In genomic region chr12:111741235-111741812, GRCh38 we compare ENCODE assay signal across 14 cellular contexts. TPM values are rescaled to one million over a fixed set of nuclear protein-coding genes. Genes with fewer than 3 reads are reported as not detected.
DNase-seq lines count a peak whose midpoint lies in the region; ATAC-seq, FAIRE-seq and TF ChIP-seq lines count a peak whose summit lies in the region.
"Had no signal": no experiment of that assay in that cellular context is flagged by ENCODE, and none has a peak within 500 bp of the region (broad histone marks: within the 10 kb centered on the region; RNA-seq: fewer than 3 reads in every experiment).

No MANE protein-coding gene starts in this region.

- H3K4me3 Mint-ChIP-seq in Caco-2 (ENCODE audit: unreplicated experiment) = no peak overlapping the region
- H3K4me3 Mint-ChIP-seq in activated naive CD4-positive, alpha-beta T cell treated with anti-CD3 and anti-CD28 coated beads, Interleukin-2, amount 10 ng/mL, durations not matched to agents 7 days and 5 days = no peak overlapping the region
- no peak overlapping the region for H3K4me3 Mint-ChIP-seq in activated T-cell treated with anti-CD3 and anti-CD28 coated beads, Interleukin-2, amount 50 U/mL, for 24 hours
- H3K4me3 Mint-ChIP-seq in activated CD4-positive, alpha-beta memory T cell treated with anti-CD3 and anti-CD28 coated beads, Interleukin-2, amount 10 ng/mL, durations not matched to agents 7 days and 5 days = no peak overlapping the region

- H2AFZ ChIP-seq in endothelial cell of umbilical vein (ENCODE audit: low read depth, low read length) = no peak overlapping the region

- BruUV-seq in Caco-2 (replicated peaks; lab: Mats Ljungman, UMichigan) (no TSS peak), endothelial cell of umbilical vein (replicated peaks; lab: Mats Ljungman, UMichigan) (no TSS peak)

- TF ChIP-seq CTCF in Caco-2 (IDR thresholded peaks at IDR 0.05; ENCODE audit: insufficient read depth in 1 of 2, low read depth in 1 of 2, low read length in 1 of 2, severe bottlenecking in 1 of 2, unreplicated experiment in 1 of 2) (no peak), endothelial cell of umbilical vein (IDR thresholded peaks at IDR 0.05; ENCODE audit: extremely low read depth in 1 of 2, insufficient read depth in 1 of 2, low read depth in 1 of 2, low read length in 2 of 2) (no peak)

- H3K36me3 ChIP-seq in Caco-2 (ENCODE audit: control insufficient read depth, insufficient read depth, low read length) (0 out of 2 replicates have a peak, but pooled peaks cover 2% of the 10 kb centered on the region), endothelial cell of umbilical vein (ENCODE audit: control insufficient read depth in 2 of 2, extremely low read depth in 1 of 2, insufficient read depth in 2 of 2, low read length in 2 of 2) (peaks cover 0 to 5% of the 10 kb centered on the region in 2 experiments), muscle layer of duodenum (ENCODE audit: control insufficient read depth in 1 of 2, insufficient read depth in 2 of 2, low read length in 2 of 2) (peaks cover 13 to 24% of the 10 kb centered on the region in 2 donors)

- peaks cover 12% of the 10 kb centered on the region for H3K36me3 Mint-ChIP-seq in Caco-2 (ENCODE audit: insufficient read depth, unreplicated experiment)
- H3K36me3 Mint-ChIP-seq in activated naive CD4-positive, alpha-beta T cell treated with anti-CD3 and anti-CD28 coated beads, Interleukin-2, amount 10 ng/mL, durations not matched to agents 7 days and 5 days = peaks cover 7% of the 10 kb centered on the region
- H3K36me3 Mint-ChIP-seq in activated T-cell treated with anti-CD3 and anti-CD28 coated beads, Interleukin-2, amount 50 U/mL, for 24 hours (ENCODE audit: low read depth) = peaks cover 55% of the 10 kb centered on the region
- H3K36me3 Mint-ChIP-seq in activated CD4-positive, alpha-beta memory T cell treated with anti-CD3 and anti-CD28 coated beads, Interleukin-2, amount 10 ng/mL, durations not matched to agents 7 days and 5 days (ENCODE audit: low read depth) = peaks cover 16% of the 10 kb centered on the region

- CTCF ChIA-PET in Caco-2 (lab: Charles Lee) = no interaction called here
- CTCF ChIA-PET in endothelial cell of umbilical vein (lab: Charles Lee) = interaction anchor here (0.6 to 2.7 kb wide), 7 partner anchors 10 to 204 kb away, joined by 3 to 28 read pairs (median 4); no protein-coding TSS in a partner anchor
- CTCF ChIA-PET in activated naive CD4-positive, alpha-beta T cell treated with anti-CD3 and anti-CD28 coated beads, Interleukin-2, amount 10 ng/mL, durations not matched to agents 7 days and 5 days (lab: Charles Lee) = interaction anchor here (1.1 kb wide), 1 partner anchor 71 kb away, joined by 4 read pairs; no protein-coding TSS in a partner anchor
- CTCF ChIA-PET in activated CD4-positive, alpha-beta memory T cell treated with anti-CD3 and anti-CD28 coated beads, Interleukin-2, amount 10 ng/mL, durations not matched to agents 7 days and 5 days (lab: Charles Lee) = no interaction called here

- no peaks in the 10 kb centered on the region for H3K9me3 Mint-ChIP-seq in Caco-2 (ENCODE audit: unreplicated experiment)
- H3K9me3 Mint-ChIP-seq in activated naive CD4-positive, alpha-beta T cell treated with anti-CD3 and anti-CD28 coated beads, Interleukin-2, amount 10 ng/mL, durations not matched to agents 7 days and 5 days = no peaks in the 10 kb centered on the region
- no peaks in the 10 kb centered on the region for H3K9me3 Mint-ChIP-seq in activated T-cell treated with anti-CD3 and anti-CD28 coated beads, Interleukin-2, amount 50 U/mL, for 24 hours
- no peaks in the 10 kb centered on the region for H3K9me3 Mint-ChIP-seq in activated CD4-positive, alpha-beta memory T cell treated with anti-CD3 and anti-CD28 coated beads, Interleukin-2, amount 10 ng/mL, durations not matched to agents 7 days and 5 days

- ATAC-seq in GM18909 (IDR thresholded peaks at IDR 0.05; ENCODE audit: poor library complexity, unreplicated experiment) = no peak
- ATAC-seq: HCT116 had no signal

- no peaks in the 10 kb centered on the region for H3K9me3 ChIP-seq in Caco-2
- H3K9me3 ChIP-seq in endothelial cell of umbilical vein (replicated peaks; ENCODE audit: control insufficient read depth, insufficient read depth, low read length) = no peaks in the 10 kb centered on the region
- H3K9me3 ChIP-seq in muscle layer of duodenum (ENCODE audit: control insufficient read depth in 1 of 2, low read length in 2 of 2) = no peaks in the 10 kb centered on the region
- H3K9me3 ChIP-seq: lower lobe of right lung had no signal

- peak overlapping the region; percentile 31 for H3K27ac Mint-ChIP-seq in Caco-2 (ENCODE audit: unreplicated experiment)
- no peak overlapping the region for H3K27ac Mint-ChIP-seq in activated naive CD4-positive, alpha-beta T cell treated with anti-CD3 and anti-CD28 coated beads, Interleukin-2, amount 10 ng/mL, durations not matched to agents 7 days and 5 days
- no peak overlapping the region for H3K27ac Mint-ChIP-seq in activated T-cell treated with anti-CD3 and anti-CD28 coated beads, Interleukin-2, amount 50 U/mL, for 24 hours
- H3K27ac Mint-ChIP-seq in activated CD4-positive, alpha-beta memory T cell treated with anti-CD3 and anti-CD28 coated beads, Interleukin-2, amount 10 ng/mL, durations not matched to agents 7 days and 5 days = no peak overlapping the region

- H3K27me3 ChIP-seq in Caco-2 (replicated peaks; ENCODE audit: control insufficient read depth, insufficient read depth, low read length) (no peaks in the 10 kb centered on the region), endothelial cell of umbilical vein (ENCODE audit: control insufficient read depth in 2 of 2, insufficient read depth in 2 of 2, low read length in 2 of 2) (no peaks in the 10 kb centered on the region), muscle layer of duodenum (ENCODE audit: low read depth, low read length) (no peaks in the 10 kb centered on the region)

- H3K27ac ChIP-seq in endothelial cell of umbilical vein (ENCODE audit: insufficient read depth, low read depth, low read length) = peak overlapping the region; percentile 72
- H3K27ac ChIP-seq in muscle layer of duodenum (ENCODE audit: low read length) = peak overlapping the region; percentile 43
- H3K27ac ChIP-seq: C4-2B, lower lobe of right lung had no signal

- no peak overlapping the region for H3K4me3 ChIP-seq in Caco-2 (ENCODE audit: low read depth, low read length)
- no peak overlapping the region for H3K4me3 ChIP-seq in endothelial cell of umbilical vein (replicated peaks in 1 of 3; ENCODE audit: insufficient read depth in 1 of 3, low read depth in 1 of 3, low read length in 3 of 3)
- H3K4me3 ChIP-seq in muscle layer of duodenum (ENCODE audit: low read depth in 1 of 2, low read length in 2 of 2) = no peak overlapping the region
- H3K4me3 ChIP-seq: lower lobe of right lung had no signal

- H3K4me1 Mint-ChIP-seq in Caco-2 (ENCODE audit: low read depth, unreplicated experiment) = peaks cover 10% of the 10 kb centered on the region
- no peaks in the 10 kb centered on the region for H3K4me1 Mint-ChIP-seq in activated naive CD4-positive, alpha-beta T cell treated with anti-CD3 and anti-CD28 coated beads, Interleukin-2, amount 10 ng/mL, durations not matched to agents 7 days and 5 days
- no peaks in the 10 kb centered on the region for H3K4me1 Mint-ChIP-seq in activated T-cell treated with anti-CD3 and anti-CD28 coated beads, Interleukin-2, amount 50 U/mL, for 24 hours (ENCODE audit: low read depth)
- no peaks in the 10 kb centered on the region for H3K4me1 Mint-ChIP-seq in activated CD4-positive, alpha-beta memory T cell treated with anti-CD3 and anti-CD28 coated beads, Interleukin-2, amount 10 ng/mL, durations not matched to agents 7 days and 5 days

- H3K4me1 ChIP-seq in Caco-2 = 0 out of 2 replicates have a peak, but pooled peaks cover 3% of the 10 kb centered on the region
- peaks cover 24% of the 10 kb centered on the region for H3K4me1 ChIP-seq in endothelial cell of umbilical vein (ENCODE audit: control insufficient read depth, extremely low read depth, insufficient read depth, low read length)
- peaks cover 7 to 13% of the 10 kb centered on the region in 2 donors for H3K4me1 ChIP-seq in muscle layer of duodenum (ENCODE audit: control insufficient read depth in 1 of 2, insufficient read depth in 2 of 2, low read length in 2 of 2)

- H3K27me3 Mint-ChIP-seq in Caco-2 (ENCODE audit: insufficient read depth, unreplicated experiment) = no peaks in the 10 kb centered on the region
- H3K27me3 Mint-ChIP-seq in activated naive CD4-positive, alpha-beta T cell treated with anti-CD3 and anti-CD28 coated beads, Interleukin-2, amount 10 ng/mL, durations not matched to agents 7 days and 5 days = no peaks in the 10 kb centered on the region
- H3K27me3 Mint-ChIP-seq in activated T-cell treated with anti-CD3 and anti-CD28 coated beads, Interleukin-2, amount 50 U/mL, for 24 hours = no peaks in the 10 kb centered on the region
- H3K27me3 Mint-ChIP-seq in activated CD4-positive, alpha-beta memory T cell treated with anti-CD3 and anti-CD28 coated beads, Interleukin-2, amount 10 ng/mL, durations not matched to agents 7 days and 5 days = no peaks in the 10 kb centered on the region

- H4K20me1 ChIP-seq in endothelial cell of umbilical vein (replicated peaks; ENCODE audit: control insufficient read depth, extremely low read depth, insufficient read depth, low read length) = no peaks in the 10 kb centered on the region

- dilution Hi-C loops in endothelial cell of umbilical vein (cut with MboI; ENCODE audit: extremely low pct_ligation_motif_present, low sequenced_read_pairs) = no loop called here

- intact Hi-C loops in Caco-2 (cut with micrococcal nuclease; ENCODE audit: unreplicated experiment) (loop anchor here (2.0 kb wide), 1 partner anchor 55 kb away; the partner anchor contains the start of gene ACAD10), endothelial cell of umbilical vein (cut with micrococcal nuclease) (loop anchor here (1.0 kb wide), 2 partner anchors 25 to 55 kb away; partner anchors contain the start of genes ACAD10 and ALDH2)

- TF ChIP-seq POLR2A in endothelial cell of umbilical vein (IDR thresholded peaks at IDR 0.05; ENCODE audit: low read depth, low read length) = peak; percentile 67

- peak; percentile 93 for FAIRE-seq in endothelial cell of umbilical vein (lab: Jason Lieb, UNC)

- no peaks in the 10 kb centered on the region for H3K9me1 ChIP-seq in endothelial cell of umbilical vein (replicated peaks; ENCODE audit: control insufficient read depth, extremely low read depth, insufficient read depth, low read length)

- POLR2A ChIA-PET in Caco-2 (lab: Charles Lee) = interaction anchor here (0.7 to 1.2 kb wide), 2 partner anchors 56 to 205 kb away, joined by 4 to 7 read pairs; partner anchors contain the start of genes ACAD10 and BRAP
- POLR2A ChIA-PET in endothelial cell of umbilical vein (lab: Charles Lee) = interaction anchor here (0.6 to 1.2 kb wide), 2 partner anchors 72 to 122 kb away, joined by 3 to 5 read pairs; no protein-coding TSS in a partner anchor
- POLR2A ChIA-PET in activated CD4-positive, alpha-beta memory T cell treated with anti-CD3 and anti-CD28 coated beads, Interleukin-2, amount 10 ng/mL, durations not matched to agents 7 days and 5 days (lab: Charles Lee) = no interaction called here

- no peaks in the 10 kb centered on the region for H3K79me2 ChIP-seq in endothelial cell of umbilical vein (ENCODE audit: control insufficient read depth, insufficient read depth, low read length)

- peak overlapping the region; percentile 49 for H3K4me2 ChIP-seq in endothelial cell of umbilical vein (ENCODE audit: insufficient read depth, low read length)

- no peak for DNase-seq in Caco-2
- peak; percentile 20 for DNase-seq in NCI-H774 (lab: John Stamatoyannopoulos, UW)
- peak; percentile 99 for DNase-seq in endothelial cell of umbilical vein (ENCODE audit: low read depth, low spot score)
- DNase-seq in activated naive CD4-positive, alpha-beta T cell treated with anti-CD3 and anti-CD28 coated beads, Interleukin-2, amount 10 ng/mL, durations not matched to agents 7 days and 5 days = no peak
- DNase-seq in activated T-cell treated with anti-CD3 and anti-CD28 coated beads, Interleukin-2, amount 50 U/mL, for 24 hours = no peak
- no peak for DNase-seq in activated CD4-positive, alpha-beta memory T cell treated with anti-CD3 and anti-CD28 coated beads, Interleukin-2, amount 10 ng/mL, durations not matched to agents 7 days and 5 days
- DNase-seq: activated naive CD4-positive, alpha-beta T cell; lower lobe of right lung; NCI-H526; substantia nigra had no signal

- H3K9ac ChIP-seq in endothelial cell of umbilical vein (replicated peaks; ENCODE audit: extremely low read depth, insufficient read depth, low read length) = peak overlapping the region; percentile 41

RNA-seq across cellular contexts. Expression of gene ALDH2, which starts 25.4 kb away (rescaled TPM):
- 170 and 196 TPM in 2 replicates for total RNA-seq in Caco-2 (2022)
- total RNA-seq in endothelial cell of umbilical vein = 71.4 and 86.5 TPM in 2 replicates
- polyA plus RNA-seq in endothelial cell of umbilical vein = 58.9 and 69.5 TPM in 2 replicates
- polyA plus RNA-seq in endothelial cell of umbilical vein (2011; cell fraction: cytosol; rRNA removed) = 73.4 and 73.8 TPM in 2 replicates
- polyA plus RNA-seq in endothelial cell of umbilical vein (2011; cell fraction: nucleus; rRNA removed) = 50.2 and 51.5 TPM in 2 replicates
- polyA plus RNA-seq in endothelial cell of umbilical vein (2012) = 63.6 and 129 TPM in 2 replicates
- 61.3 and 61.6 TPM in 2 replicates for polyA minus RNA-seq in endothelial cell of umbilical vein
- polyA minus RNA-seq in endothelial cell of umbilical vein (2011; cell fraction: cytosol; rRNA and poly(A)+ RNA removed) = 1.9 TPM
- 8.6 and 16.6 TPM in 2 replicates for polyA minus RNA-seq in endothelial cell of umbilical vein (2011; cell fraction: nucleus; rRNA and poly(A)+ RNA removed)
- 1 to 10 TPM in 1 of 2 experiments, under 1 TPM in 1; 0.25 to 1.3 TPM for total RNA-seq in activated CD4-positive, alpha-beta memory T cell treated with anti-CD3 and anti-CD28 coated beads, Interleukin-2, amount 10 ng/mL, durations not matched to agents 7 days and 5 days

RNA-seq across cellular contexts. Expression of gene ACAD10, which starts 55.5 kb away (rescaled TPM):
- total RNA-seq in Caco-2 (2022) (19.0 and 26.1 TPM in 2 replicates), endothelial cell of umbilical vein (14.9 and 16.3 TPM in 2 replicates)
- polyA plus RNA-seq in endothelial cell of umbilical vein = 11.6 and 15.2 TPM in 2 replicates
- polyA plus RNA-seq in endothelial cell of umbilical vein (2011; cell fraction: cytosol; rRNA removed) = 4.8 and 6.5 TPM in 2 replicates
- polyA plus RNA-seq in endothelial cell of umbilical vein (2011; cell fraction: nucleus; rRNA removed) = 60.9 and 74.4 TPM in 2 replicates
- 7.3 and 12.6 TPM in 2 replicates for polyA plus RNA-seq in endothelial cell of umbilical vein (2012)
- 23.8 and 29.2 TPM in 2 replicates for polyA minus RNA-seq in endothelial cell of umbilical vein
- polyA minus RNA-seq in endothelial cell of umbilical vein (2011; cell fraction: cytosol; rRNA and poly(A)+ RNA removed) = 8.6 TPM
- polyA minus RNA-seq in endothelial cell of umbilical vein (2011; cell fraction: nucleus; rRNA and poly(A)+ RNA removed) = 29.9 and 41.0 TPM in 2 replicates
- 10 to 100 TPM; 25.3 to 28.5 TPM for total RNA-seq in activated CD4-positive, alpha-beta memory T cell treated with anti-CD3 and anti-CD28 coated beads, Interleukin-2, amount 10 ng/mL, durations not matched to agents 7 days and 5 days

RNA-seq across cellular contexts. Expression of gene BRAP, which starts 55.6 kb away (rescaled TPM):
- 24.4 and 24.6 TPM in 2 replicates for total RNA-seq in Caco-2 (2022)
- 16.5 and 18.6 TPM in 2 replicates for total RNA-seq in endothelial cell of umbilical vein
- polyA plus RNA-seq in endothelial cell of umbilical vein = 11.4 and 14.4 TPM in 2 replicates
- 13.6 and 15.6 TPM in 2 replicates for polyA plus RNA-seq in endothelial cell of umbilical vein (2011; cell fraction: cytosol; rRNA removed)
- 12.0 and 14.1 TPM in 2 replicates for polyA plus RNA-seq in endothelial cell of umbilical vein (2011; cell fraction: nucleus; rRNA removed)
- polyA plus RNA-seq in endothelial cell of umbilical vein (2012) = 15.2 and 20.0 TPM in 2 replicates
- 31.7 and 32.7 TPM in 2 replicates for polyA minus RNA-seq in endothelial cell of umbilical vein
- polyA minus RNA-seq in endothelial cell of umbilical vein (2011; cell fraction: cytosol; rRNA and poly(A)+ RNA removed) = 13.9 TPM
- polyA minus RNA-seq in endothelial cell of umbilical vein (2011; cell fraction: nucleus; rRNA and poly(A)+ RNA removed) = 8.8 and 9.9 TPM in 2 replicates
- total RNA-seq in activated CD4-positive, alpha-beta memory T cell treated with anti-CD3 and anti-CD28 coated beads, Interleukin-2, amount 10 ng/mL, durations not matched to agents 7 days and 5 days = 10 to 100 TPM; 18.1 to 19.4 TPM

Comparison
In these comparisons a context has a peak if more than half of its experiments do, and no peak if none do; other contexts are left out.
1. DNase-seq: peak in NCI-H774 (single experiment) and endothelial cell of umbilical vein (single experiment); none in Caco-2 (0 of 2), activated naive CD4-positive, alpha-beta T cell treated with anti-CD3 and anti-CD28 coated beads, Interleukin-2, amount 10 ng/mL, durations not matched to agents 7 days and 5 days (single experiment), activated T-cell treated with anti-CD3 and anti-CD28 coated beads, Interleukin-2, amount 50 U/mL, for 24 hours (single experiment) and activated CD4-positive, alpha-beta memory T cell treated with anti-CD3 and anti-CD28 coated beads, Interleukin-2, amount 10 ng/mL, durations not matched to agents 7 days and 5 days (single experiment).
2. RNA of gene ALDH2, which starts 25.4 kb away (total RNA-seq): 170 to 196 TPM in Caco-2 and 71.4 to 86.5 TPM in endothelial cell of umbilical vein; 0.25 to 1.3 TPM in activated CD4-positive, alpha-beta memory T cell treated with anti-CD3 and anti-CD28 coated beads, Interleukin-2, amount 10 ng/mL, durations not matched to agents 7 days and 5 days; every median in the first group is over 10 times any median in the second.
3. CTCF ChIA-PET loops: an anchor here in endothelial cell of umbilical vein (0.6 to 2.7 kb wide) and activated naive CD4-positive, alpha-beta T cell treated with anti-CD3 and anti-CD28 coated beads, Interleukin-2, amount 10 ng/mL, durations not matched to agents 7 days and 5 days (1.1 kb wide); none called in Caco-2 and activated CD4-positive, alpha-beta memory T cell treated with anti-CD3 and anti-CD28 coated beads, Interleukin-2, amount 10 ng/mL, durations not matched to agents 7 days and 5 days.